1 cellular context compared by ENCODE assay signal in genomic region chr20:63980317-63980805, GRCh38.
TF ChIP-seq lines count a peak whose summit lies in the region.

No MANE protein-coding gene starts in this region.

TF ChIP-seq in HepG2, 621 proteins besides CTCF, POLR2A, EP300 and RAD21 (continued from another document):
- TF ChIP-seq ZNF354B (CRISPR knock-in tag; IDR thresholded peaks at IDR 0.05), result 0 out of 2 replicates have a peak, but pooled peaks have one; percentile 34
- TF ChIP-seq ZNF513 (CRISPR knock-in tag; conservative IDR thresholded peaks at IDR 0.05), result no peak; the same call in 1 of the 2 replicates
- peak; percentile 30; the same call in 1 of the 2 replicates for TF ChIP-seq DPF2 (CRISPR knock-in tag; IDR thresholded peaks at IDR 0.05; ENCODE audit: borderline replicate concordance, low read depth)
- TF ChIP-seq AKAP8 (CRISPR knock-in tag; IDR thresholded peaks at IDR 0.05), result peak; percentile 0; the same call in 1 of the 2 replicates
- TF ChIP-seq PAWR (CRISPR knock-in tag; IDR thresholded peaks at IDR 0.05; ENCODE audit: borderline replicate concordance), result 0 out of 2 replicates have a peak, but pooled peaks have one; percentile 76
- TF ChIP-seq ZHX1 (CRISPR knock-in tag; IDR thresholded peaks at IDR 0.05; ENCODE audit: low read depth), result 0 out of 2 replicates have a peak, but pooled peaks have one; percentile 54
- TF ChIP-seq USF2 (IDR thresholded peaks at IDR 0.05; ENCODE audit: low read depth, low read length), result peak; percentile 80
- TF ChIP-seq USF2 (CRISPR knock-in tag; IDR thresholded peaks at IDR 0.05; ENCODE audit: borderline replicate concordance), result 0 out of 2 replicates have a peak, but pooled peaks have one; percentile 50
- no peak for TF ChIP-seq ZNF678 (CRISPR knock-in tag; IDR thresholded peaks at IDR 0.05)
- TF ChIP-seq ZNF557 (CRISPR knock-in tag; IDR thresholded peaks at IDR 0.05), result no peak
TF ChIP-seq in HepG2: peak in this region for 59.
